ENCODE assay signal across 18 cellular contexts in genomic region chr17:76022285-76022684, GRCh38. TPM values are rescaled to one million over a fixed set of nuclear protein-coding genes. Genes with fewer than 3 reads are reported as not detected.
A peak's percentile ranks its signal among the peaks of the same experiment; 100 is the strongest.
DNase-seq lines count a peak whose midpoint lies in the region; ATAC-seq and TF ChIP-seq lines count a peak whose summit lies in the region.
"Had no signal": no experiment of that assay in that cellular context is flagged by ENCODE, and none has a peak within 500 bp of the region (broad histone marks: within the 10 kb centered on the region; RNA-seq: fewer than 3 reads in every experiment).

No MANE protein-coding gene starts in this region.

- WGBS in mesendoderm (ENCODE audit: extremely low coverage, insufficient coverage, low lambda C conversion rate) = no CpG with 5 or more reads among the region's 24 CpGs

- no peaks in the 10 kb centered on the region for H3K36me3 Mint-ChIP-seq in neural crest cell (ENCODE audit: low read depth)
- no peaks in the 10 kb centered on the region for H3K36me3 Mint-ChIP-seq in activated CD4-positive, alpha-beta T cell treated with anti-CD3 and anti-CD28 coated beads, Interleukin-2, amount 10 ng/mL, durations not matched to agents 24 days and 14 days (ENCODE audit: low read depth)
- H3K36me3 Mint-ChIP-seq: CD4-positive, CD25-positive, alpha-beta regulatory T cell; CD8-positive, alpha-beta memory T cell had no signal

- no peaks in the 10 kb centered on the region for H3K27me3 ChIP-seq in H7 (ENCODE audit: control insufficient read depth, insufficient read depth, low read length)
- H3K27me3 ChIP-seq in RWPE2 (ENCODE audit: insufficient read depth, poor library complexity, severe bottlenecking) = no peaks in the 10 kb centered on the region
- H3K27me3 ChIP-seq in mesendoderm (ENCODE audit: insufficient read depth, low read length, poor library complexity) = no peaks in the 10 kb centered on the region
- H3K27me3 ChIP-seq: BE2C had no signal

- H2BK15ac ChIP-seq in mesendoderm (replicated peaks; ENCODE audit: low read depth) = no peak overlapping the region

- H3K36me3 ChIP-seq in H7 (replicated peaks; ENCODE audit: control insufficient read depth, insufficient read depth, low read length) (no peaks in the 10 kb centered on the region), RWPE2 (ENCODE audit: low read depth) (peaks cover 19% of the 10 kb centered on the region), mesendoderm (ENCODE audit: control insufficient read depth, insufficient read depth, low read length) (no peaks in the 10 kb centered on the region)
- H3K36me3 ChIP-seq: BE2C had no signal

- H3K4me3 ChIP-seq in H7 (ENCODE audit: insufficient read depth, low read depth, low read length) (no peak overlapping the region), RWPE2 (ENCODE audit: severe bottlenecking) (no peak overlapping the region), mesendoderm (ENCODE audit: low read length) (no peak overlapping the region)

- H3K23ac ChIP-seq in mesendoderm (ENCODE audit: low read length) = no peak overlapping the region

- no peak for TF ChIP-seq CTCF in RWPE2 (IDR thresholded peaks at IDR 0.05; ENCODE audit: poor library complexity, severe bottlenecking)
- no peak for TF ChIP-seq CTCF in neural crest cell (conservative IDR thresholded peaks at IDR 0.05)

- intact Hi-C loops in activated CD4-positive, alpha-beta T cell treated with anti-CD3 and anti-CD28 coated beads, Interleukin-2, amount 10 ng/mL, durations not matched to agents 24 days and 14 days (cut with micrococcal nuclease) = no loop called here

- H3K27ac ChIP-seq in RWPE2 (ENCODE audit: poor library complexity, severe bottlenecking) = no peak overlapping the region
- no peak overlapping the region for H3K27ac ChIP-seq in mesendoderm (ENCODE audit: low read depth, low read length)

- no peak overlapping the region for H3K4me2 ChIP-seq in mesendoderm (ENCODE audit: low read length)

- DNase-seq in DMS153 treated with DMSO at 0.1 percent for 48 hours (lab: John Stamatoyannopoulos, UW; ENCODE audit: unreplicated experiment) (peak; percentile 32), H7 (peak; percentile 59), RWPE2 (ENCODE audit: low spot score) (peak; percentile 65), neural crest cell (ENCODE audit: low read depth, low spot score) (no peak), NOMO-1 treated with dmso at 0.1 percent for 144 hours (lab: John Stamatoyannopoulos, UW; ENCODE audit: unreplicated experiment) (no peak), mesendoderm (no peak)
- DNase-seq in activated CD4-positive, alpha-beta T cell treated with anti-CD3 and anti-CD28 coated beads, Interleukin-2, amount 10 ng/mL, durations not matched to agents 24 days and 14 days = no peak
- DNase-seq: ACHN; BE2C; C1 segment of cervical spinal cord; CD4-positive, CD25-positive, alpha-beta regulatory T cell; CD8-positive, alpha-beta memory T cell; COR-L47; DMS 273 treated with DMSO at 0.1 percent for 48 hours; DMS79; GDM1; GOT3 had no signal

- H3K9me3 ChIP-seq in RWPE2 (ENCODE audit: severe bottlenecking) = no peaks in the 10 kb centered on the region
- H3K9me3 ChIP-seq: BE2C had no signal

- H3K4ac ChIP-seq in mesendoderm (ENCODE audit: low read depth, low read length) = no peak overlapping the region

- ATAC-seq in RWPE2 (ENCODE audit: low read depth) = no peak

- peak overlapping the region; percentile 27 for H3K27ac Mint-ChIP-seq in neural crest cell (ENCODE audit: unreplicated experiment)
- no peak overlapping the region for H3K27ac Mint-ChIP-seq in activated CD4-positive, alpha-beta T cell treated with anti-CD3 and anti-CD28 coated beads, Interleukin-2, amount 10 ng/mL, durations not matched to agents 24 days and 14 days

- H3K79me1 ChIP-seq in mesendoderm (ENCODE audit: low read length) = no peaks in the 10 kb centered on the region

- H2BK5ac ChIP-seq in mesendoderm (ENCODE audit: low read length) = no peak overlapping the region

- H3K56ac ChIP-seq in mesendoderm (ENCODE audit: low read length) = no peak overlapping the region

- H3K18ac ChIP-seq in mesendoderm (ENCODE audit: low read length) = no peak overlapping the region

- no peaks in the 10 kb centered on the region for H3K27me3 Mint-ChIP-seq in neural crest cell (ENCODE audit: low read depth)
- no peaks in the 10 kb centered on the region for H3K27me3 Mint-ChIP-seq in activated CD4-positive, alpha-beta T cell treated with anti-CD3 and anti-CD28 coated beads, Interleukin-2, amount 10 ng/mL, durations not matched to agents 24 days and 14 days
- H3K27me3 Mint-ChIP-seq: CD4-positive, CD25-positive, alpha-beta regulatory T cell; CD8-positive, alpha-beta memory T cell had no signal

- no peaks in the 10 kb centered on the region for H3K9me3 Mint-ChIP-seq in neural crest cell
- H3K9me3 Mint-ChIP-seq in activated CD4-positive, alpha-beta T cell treated with anti-CD3 and anti-CD28 coated beads, Interleukin-2, amount 10 ng/mL, durations not matched to agents 24 days and 14 days = no peaks in the 10 kb centered on the region
- H3K9me3 Mint-ChIP-seq: CD4-positive, CD25-positive, alpha-beta regulatory T cell; CD8-positive, alpha-beta memory T cell; H9 had no signal

- H3K4me1 ChIP-seq in RWPE2 (ENCODE audit: insufficient read depth, poor library complexity, severe bottlenecking) (no peaks in the 10 kb centered on the region), mesendoderm (ENCODE audit: control insufficient read depth, low read depth, low read length) (no peaks in the 10 kb centered on the region)

- no peak overlapping the region for H3K9ac ChIP-seq in mesendoderm (ENCODE audit: low read length)

- H3K4me3 Mint-ChIP-seq in neural crest cell = no peak overlapping the region
- H3K4me3 Mint-ChIP-seq in activated CD4-positive, alpha-beta T cell treated with anti-CD3 and anti-CD28 coated beads, Interleukin-2, amount 10 ng/mL, durations not matched to agents 24 days and 14 days = no peak overlapping the region
- H3K4me3 Mint-ChIP-seq: CD4-positive, CD25-positive, alpha-beta regulatory T cell; CD8-positive, alpha-beta memory T cell had no signal

- no peak overlapping the region for H4K5ac ChIP-seq in mesendoderm (ENCODE audit: low read length)

- no peaks in the 10 kb centered on the region for H3K4me1 Mint-ChIP-seq in neural crest cell
- no peaks in the 10 kb centered on the region for H3K4me1 Mint-ChIP-seq in activated CD4-positive, alpha-beta T cell treated with anti-CD3 and anti-CD28 coated beads, Interleukin-2, amount 10 ng/mL, durations not matched to agents 24 days and 14 days
- H3K4me1 Mint-ChIP-seq: CD8-positive, alpha-beta memory T cell had no signal

- H3K79me2 ChIP-seq in mesendoderm (ENCODE audit: control insufficient read depth, insufficient read depth, low read length) = no peaks in the 10 kb centered on the region

- H2BK120ac ChIP-seq in mesendoderm (ENCODE audit: low read depth, low read length) = no peak overlapping the region

- no peak overlapping the region for H2AK5ac ChIP-seq in mesendoderm (ENCODE audit: low read length)

- H4K8ac ChIP-seq in mesendoderm (ENCODE audit: low read depth, low read length) = no peak overlapping the region

RNA-seq across cellular contexts. Expression of gene EVPL, which starts 4.8 kb away (rescaled TPM):
- 0.26 TPM in 1 of 2 replicates, not detected in the other for total RNA-seq in H7 (2014; rRNA removed; shearing (Covaris generic))
- not detected in 2 replicates for total RNA-seq in neural crest cell
- 0.09 and 0.17 TPM in 2 replicates for total RNA-seq in activated CD4-positive, alpha-beta T cell treated with anti-CD3 and anti-CD28 coated beads, Interleukin-2, amount 10 ng/mL, durations not matched to agents 24 days and 14 days
- 0.14 TPM for polyA plus RNA-seq in mesendoderm (2013, experiment 1 of 2)
- polyA plus RNA-seq in mesendoderm (2013, experiment 2 of 2) = 0.11 TPM
- polyA plus RNA-seq: CD8-positive, alpha-beta memory T cell had no signal

RNA-seq across cellular contexts. Expression of gene CDK3, which starts 21.6 kb away (rescaled TPM):
- 4.3 and 6.7 TPM in 2 replicates for total RNA-seq in H7 (2014; rRNA removed; shearing (Covaris generic))
- total RNA-seq in neural crest cell = 7.9 and 9.4 TPM in 2 replicates
- total RNA-seq in activated CD4-positive, alpha-beta T cell treated with anti-CD3 and anti-CD28 coated beads, Interleukin-2, amount 10 ng/mL, durations not matched to agents 24 days and 14 days = 6.6 and 7.4 TPM in 2 replicates
- polyA plus RNA-seq in mesendoderm (2013, experiment 1 of 2) = 6.2 TPM
- polyA plus RNA-seq in mesendoderm (2013, experiment 2 of 2) = 6.2 TPM
- polyA plus RNA-seq: CD8-positive, alpha-beta memory T cell had no signal

RNA-seq across cellular contexts. Expression of gene TEN1, which starts 43.2 kb away (rescaled TPM):
- 12.5 and 16.9 TPM in 2 replicates for total RNA-seq in H7 (2014; rRNA removed; shearing (Covaris generic))
- total RNA-seq in neural crest cell = 9.1 and 10.1 TPM in 2 replicates
- total RNA-seq in activated CD4-positive, alpha-beta T cell treated with anti-CD3 and anti-CD28 coated beads, Interleukin-2, amount 10 ng/mL, durations not matched to agents 24 days and 14 days = 9.7 and 12.5 TPM in 2 replicates
- polyA plus RNA-seq in mesendoderm (2013, experiment 1 of 2) = 16.1 TPM
- polyA plus RNA-seq in mesendoderm (2013, experiment 2 of 2) = 15.1 TPM

RNA-seq across cellular contexts. Expression of gene ACOX1, which starts 43.3 kb away (rescaled TPM):
- total RNA-seq in H7 (2014; rRNA removed; shearing (Covaris generic)) = 35.1 and 38.3 TPM in 2 replicates
- 19.3 and 22.3 TPM in 2 replicates for total RNA-seq in neural crest cell
- total RNA-seq in activated CD4-positive, alpha-beta T cell treated with anti-CD3 and anti-CD28 coated beads, Interleukin-2, amount 10 ng/mL, durations not matched to agents 24 days and 14 days = 29.2 and 30.0 TPM in 2 replicates
- 11.1 TPM for polyA plus RNA-seq in mesendoderm (2013, experiment 1 of 2)
- 10.8 TPM for polyA plus RNA-seq in mesendoderm (2013, experiment 2 of 2)

RNA-seq across cellular contexts. Expression of gene SRP68, which starts 50.0 kb away (rescaled TPM):
- 31.4 and 33.4 TPM in 2 replicates for total RNA-seq in H7 (2014; rRNA removed; shearing (Covaris generic))
- 87.9 and 91.6 TPM in 2 replicates for total RNA-seq in neural crest cell
- total RNA-seq in activated CD4-positive, alpha-beta T cell treated with anti-CD3 and anti-CD28 coated beads, Interleukin-2, amount 10 ng/mL, durations not matched to agents 24 days and 14 days = 169 and 170 TPM in 2 replicates
- polyA plus RNA-seq in mesendoderm (2013, experiment 1 of 2) = 61.7 TPM
- 60.7 TPM for polyA plus RNA-seq in mesendoderm (2013, experiment 2 of 2)

Comparison
In these comparisons a context has a peak if more than half of its experiments do, and no peak if none do; other contexts are left out.
1. DNase-seq: peak in DMS153 treated with DMSO at 0.1 percent for 48 hours (single experiment), H7 (single experiment) and RWPE2 (single experiment); none in neural crest cell (single experiment), NOMO-1 treated with dmso at 0.1 percent for 144 hours (single experiment), activated CD4-positive, alpha-beta T cell treated with anti-CD3 and anti-CD28 coated beads, Interleukin-2, amount 10 ng/mL, durations not matched to agents 24 days and 14 days (single experiment) and mesendoderm (single experiment).